ENCODE assay signal across 1 cellular context in the genomic region with DNA sequence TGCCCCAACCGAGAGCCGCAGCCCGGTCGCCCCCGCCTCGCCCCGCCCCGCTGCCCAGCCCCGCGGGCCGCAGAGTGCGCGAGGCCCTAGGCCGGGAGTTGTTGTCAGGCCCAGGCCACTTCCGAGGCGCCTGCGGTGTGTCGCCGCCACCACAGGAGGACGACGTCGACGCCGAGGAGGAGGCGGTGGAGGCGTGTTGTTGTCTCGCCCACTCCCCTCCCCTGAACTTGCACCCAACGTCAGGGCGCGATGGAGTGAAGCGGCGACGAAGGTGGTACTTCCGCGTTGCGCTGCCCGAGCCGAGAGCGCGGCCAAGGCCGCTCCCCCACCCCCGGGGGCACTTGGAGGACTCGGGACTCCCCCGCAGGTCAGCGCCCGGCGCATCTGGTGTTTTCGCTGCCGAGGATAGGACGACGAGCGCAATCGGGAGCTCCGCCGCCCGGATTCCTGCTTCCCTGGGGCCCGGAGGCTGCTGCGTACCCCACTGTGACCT.
TF ChIP-seq lines count a peak whose summit lies in the region.

Gene CDK13, plus strand, starts transcription at position 277 of the 493 bp plus-strand sequence. CDS start 386 bp downstream, outside the sequence.

TF ChIP-seq in HepG2, 621 proteins besides CTCF, POLR2A, EP300 and RAD21 (continued from another document and continues in another):
- TF ChIP-seq PTBP1 (IDR thresholded peaks at IDR 0.05; ENCODE audit: low read depth, low read length, poor library complexity, severe bottlenecking) (no peak), NFKB2 (CRISPR knock-in tag; IDR thresholded peaks at IDR 0.05; ENCODE audit: borderline replicate concordance) (peak; percentile 69; the same call in 1 of the 2 replicates), ZFP36L1 (CRISPR knock-in tag; IDR thresholded peaks at IDR 0.05) (peak; percentile 79; the same call in 1 of the 2 replicates), HDAC2 (CRISPR knock-in tag; IDR thresholded peaks at IDR 0.05) (no peak), ZNF557 (CRISPR knock-in tag; IDR thresholded peaks at IDR 0.05) (peak; percentile 23; the same call in 1 of the 2 replicates), ZNF292 (CRISPR knock-in tag; IDR thresholded peaks at IDR 0.05; ENCODE audit: borderline replicate concordance, low read depth) (no peak; the same call in 1 of the 2 replicates), TBX3 (IDR thresholded peaks at IDR 0.05; ENCODE audit: borderline replicate concordance) (no peak), MYNN (CRISPR knock-in tag; IDR thresholded peaks at IDR 0.05; ENCODE audit: low read depth) (no peak), ZC3H4 (CRISPR knock-in tag; IDR thresholded peaks at IDR 0.05; ENCODE audit: borderline replicate concordance) (peak; percentile 91), ATF4 (CRISPR knock-in tag; IDR thresholded peaks at IDR 0.05) (no peak), MEIS1 (CRISPR knock-in tag; IDR thresholded peaks at IDR 0.05; ENCODE audit: borderline replicate concordance) (no peak), ZNF747 (CRISPR knock-in tag; IDR thresholded peaks at IDR 0.05; ENCODE audit: borderline replicate concordance) (no peak; the same call in 1 of the 2 replicates), TAF1 (CRISPR knock-in tag; IDR thresholded peaks at IDR 0.05) (peak; percentile 63), ZNF746 (CRISPR knock-in tag; IDR thresholded peaks at IDR 0.05) (peak; percentile 16; the same call in 1 of the 2 replicates), TFAP4 (IDR thresholded peaks at IDR 0.05; ENCODE audit: borderline replicate concordance, low read depth) (no peak), ZNF660 (CRISPR knock-in tag; IDR thresholded peaks at IDR 0.05; ENCODE audit: borderline replicate concordance, low read depth) (no peak), ZNF562 (CRISPR knock-in tag; IDR thresholded peaks at IDR 0.05; ENCODE audit: borderline replicate concordance) (no peak), NRL (CRISPR knock-in tag; IDR thresholded peaks at IDR 0.05; ENCODE audit: borderline replicate concordance) (no peak), ZNF446 (CRISPR knock-in tag; IDR thresholded peaks at IDR 0.05) (0 out of 2 replicates have a peak, but pooled peaks have one; percentile 54), ZSCAN12 (CRISPR knock-in tag; IDR thresholded peaks at IDR 0.05) (0 out of 2 replicates have a peak, but pooled peaks have one; percentile 29), GRHL1 (CRISPR knock-in tag; conservative IDR thresholded peaks at IDR 0.05) (no peak), GFI1 (CRISPR knock-in tag; IDR thresholded peaks at IDR 0.05; ENCODE audit: borderline replicate concordance) (no peak; the same call in 1 of the 2 replicates), ZNF547 (CRISPR knock-in tag; IDR thresholded peaks at IDR 0.05) (no peak), KLF9 (CRISPR knock-in tag; IDR thresholded peaks at IDR 0.05; ENCODE audit: low read depth) (no peak), CREBL2 (CRISPR knock-in tag; IDR thresholded peaks at IDR 0.05; ENCODE audit: borderline replicate concordance) (no peak), LCORL (IDR thresholded peaks at IDR 0.05) (no peak), LCORL (CRISPR knock-in tag; IDR thresholded peaks at IDR 0.05) (no peak), YEATS4 (CRISPR knock-in tag; IDR thresholded peaks at IDR 0.05; ENCODE audit: borderline replicate concordance) (0 out of 2 replicates have a peak, but pooled peaks have one; percentile 23), ZNF709 (CRISPR knock-in tag; IDR thresholded peaks at IDR 0.05) (no peak), ZFYVE20 (CRISPR knock-in tag; IDR thresholded peaks at IDR 0.05; ENCODE audit: borderline replicate concordance, low read depth) (no peak)
- TF ChIP-seq, protein P1, sequence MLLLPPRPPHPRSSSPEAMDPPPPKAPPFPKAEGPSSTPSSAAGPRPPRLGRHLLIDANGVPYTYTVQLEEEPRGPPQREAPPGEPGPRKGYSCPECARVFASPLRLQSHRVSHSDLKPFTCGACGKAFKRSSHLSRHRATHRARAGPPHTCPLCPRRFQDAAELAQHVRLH (CRISPR knock-in tag; IDR thresholded peaks at IDR 0.05; ENCODE audit: borderline replicate concordance, low read depth): no peak
- TF ChIP-seq, protein P2, sequence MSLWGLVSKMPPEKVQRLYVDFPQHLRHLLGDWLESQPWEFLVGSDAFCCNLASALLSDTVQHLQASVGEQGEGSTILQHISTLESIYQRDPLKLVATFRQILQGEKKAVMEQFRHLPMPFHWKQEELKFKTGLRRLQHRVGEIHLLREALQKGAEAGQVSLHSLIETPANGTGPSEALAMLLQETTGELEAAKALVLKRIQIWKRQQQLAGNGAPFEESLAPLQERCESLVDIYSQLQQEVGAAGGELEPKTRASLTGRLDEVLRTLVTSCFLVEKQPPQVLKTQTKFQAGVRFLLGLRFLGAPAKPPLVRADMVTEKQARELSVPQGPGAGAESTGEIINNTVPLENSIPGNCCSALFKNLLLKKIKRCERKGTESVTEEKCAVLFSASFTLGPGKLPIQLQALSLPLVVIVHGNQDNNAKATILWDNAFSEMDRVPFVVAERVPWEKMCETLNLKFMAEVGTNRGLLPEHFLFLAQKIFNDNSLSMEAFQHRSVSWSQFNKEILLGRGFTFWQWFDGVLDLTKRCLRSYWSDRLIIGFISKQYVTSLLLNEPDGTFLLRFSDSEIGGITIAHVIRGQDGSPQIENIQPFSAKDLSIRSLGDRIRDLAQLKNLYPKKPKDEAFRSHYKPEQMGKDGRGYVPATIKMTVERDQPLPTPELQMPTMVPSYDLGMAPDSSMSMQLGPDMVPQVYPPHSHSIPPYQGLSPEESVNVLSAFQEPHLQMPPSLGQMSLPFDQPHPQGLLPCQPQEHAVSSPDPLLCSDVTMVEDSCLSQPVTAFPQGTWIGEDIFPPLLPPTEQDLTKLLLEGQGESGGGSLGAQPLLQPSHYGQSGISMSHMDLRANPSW (CRISPR knock-in tag; IDR thresholded peaks at IDR 0.05; ENCODE audit: borderline replicate concordance): no peak
- TF ChIP-seq, protein P3, sequence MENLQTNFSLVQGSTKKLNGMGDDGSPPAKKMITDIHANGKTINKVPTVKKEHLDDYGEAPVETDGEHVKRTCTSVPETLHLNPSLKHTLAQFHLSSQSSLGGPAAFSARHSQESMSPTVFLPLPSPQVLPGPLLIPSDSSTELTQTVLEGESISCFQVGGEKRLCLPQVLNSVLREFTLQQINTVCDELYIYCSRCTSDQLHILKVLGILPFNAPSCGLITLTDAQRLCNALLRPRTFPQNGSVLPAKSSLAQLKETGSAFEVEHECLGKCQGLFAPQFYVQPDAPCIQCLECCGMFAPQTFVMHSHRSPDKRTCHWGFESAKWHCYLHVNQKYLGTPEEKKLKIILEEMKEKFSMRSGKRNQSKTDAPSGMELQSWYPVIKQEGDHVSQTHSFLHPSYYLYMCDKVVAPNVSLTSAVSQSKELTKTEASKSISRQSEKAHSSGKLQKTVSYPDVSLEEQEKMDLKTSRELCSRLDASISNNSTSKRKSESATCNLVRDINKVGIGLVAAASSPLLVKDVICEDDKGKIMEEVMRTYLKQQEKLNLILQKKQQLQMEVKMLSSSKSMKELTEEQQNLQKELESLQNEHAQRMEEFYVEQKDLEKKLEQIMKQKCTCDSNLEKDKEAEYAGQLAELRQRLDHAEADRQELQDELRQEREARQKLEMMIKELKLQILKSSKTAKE (CRISPR knock-in tag; IDR thresholded peaks at IDR 0.05; ENCODE audit: borderline replicate concordance): no peak
- TF ChIP-seq, protein P4, sequence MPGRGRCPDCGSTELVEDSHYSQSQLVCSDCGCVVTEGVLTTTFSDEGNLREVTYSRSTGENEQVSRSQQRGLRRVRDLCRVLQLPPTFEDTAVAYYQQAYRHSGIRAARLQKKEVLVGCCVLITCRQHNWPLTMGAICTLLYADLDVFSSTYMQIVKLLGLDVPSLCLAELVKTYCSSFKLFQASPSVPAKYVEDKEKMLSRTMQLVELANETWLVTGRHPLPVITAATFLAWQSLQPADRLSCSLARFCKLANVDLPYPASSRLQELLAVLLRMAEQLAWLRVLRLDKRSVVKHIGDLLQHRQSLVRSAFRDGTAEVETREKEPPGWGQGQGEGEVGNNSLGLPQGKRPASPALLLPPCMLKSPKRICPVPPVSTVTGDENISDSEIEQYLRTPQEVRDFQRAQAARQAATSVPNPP (CRISPR knock-in tag; IDR thresholded peaks at IDR 0.05): 0 out of 2 replicates have a peak, but pooled peaks have one; percentile 16
- TF ChIP-seq, protein P5, sequence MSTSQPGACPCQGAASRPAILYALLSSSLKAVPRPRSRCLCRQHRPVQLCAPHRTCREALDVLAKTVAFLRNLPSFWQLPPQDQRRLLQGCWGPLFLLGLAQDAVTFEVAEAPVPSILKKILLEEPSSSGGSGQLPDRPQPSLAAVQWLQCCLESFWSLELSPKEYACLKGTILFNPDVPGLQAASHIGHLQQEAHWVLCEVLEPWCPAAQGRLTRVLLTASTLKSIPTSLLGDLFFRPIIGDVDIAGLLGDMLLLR (CRISPR knock-in tag; IDR thresholded peaks at IDR 0.05): peak; percentile 77; the same call in 1 of the 2 replicates
- TF ChIP-seq, protein P6, sequence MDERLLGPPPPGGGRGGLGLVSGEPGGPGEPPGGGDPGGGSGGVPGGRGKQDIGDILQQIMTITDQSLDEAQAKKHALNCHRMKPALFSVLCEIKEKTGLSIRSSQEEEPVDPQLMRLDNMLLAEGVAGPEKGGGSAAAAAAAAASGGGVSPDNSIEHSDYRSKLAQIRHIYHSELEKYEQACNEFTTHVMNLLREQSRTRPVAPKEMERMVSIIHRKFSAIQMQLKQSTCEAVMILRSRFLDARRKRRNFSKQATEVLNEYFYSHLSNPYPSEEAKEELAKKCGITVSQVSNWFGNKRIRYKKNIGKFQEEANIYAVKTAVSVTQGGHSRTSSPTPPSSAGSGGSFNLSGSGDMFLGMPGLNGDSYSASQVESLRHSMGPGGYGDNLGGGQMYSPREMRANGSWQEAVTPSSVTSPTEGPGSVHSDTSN (CRISPR knock-in tag; IDR thresholded peaks at IDR 0.05): no peak
- TF ChIP-seq, protein P7, sequence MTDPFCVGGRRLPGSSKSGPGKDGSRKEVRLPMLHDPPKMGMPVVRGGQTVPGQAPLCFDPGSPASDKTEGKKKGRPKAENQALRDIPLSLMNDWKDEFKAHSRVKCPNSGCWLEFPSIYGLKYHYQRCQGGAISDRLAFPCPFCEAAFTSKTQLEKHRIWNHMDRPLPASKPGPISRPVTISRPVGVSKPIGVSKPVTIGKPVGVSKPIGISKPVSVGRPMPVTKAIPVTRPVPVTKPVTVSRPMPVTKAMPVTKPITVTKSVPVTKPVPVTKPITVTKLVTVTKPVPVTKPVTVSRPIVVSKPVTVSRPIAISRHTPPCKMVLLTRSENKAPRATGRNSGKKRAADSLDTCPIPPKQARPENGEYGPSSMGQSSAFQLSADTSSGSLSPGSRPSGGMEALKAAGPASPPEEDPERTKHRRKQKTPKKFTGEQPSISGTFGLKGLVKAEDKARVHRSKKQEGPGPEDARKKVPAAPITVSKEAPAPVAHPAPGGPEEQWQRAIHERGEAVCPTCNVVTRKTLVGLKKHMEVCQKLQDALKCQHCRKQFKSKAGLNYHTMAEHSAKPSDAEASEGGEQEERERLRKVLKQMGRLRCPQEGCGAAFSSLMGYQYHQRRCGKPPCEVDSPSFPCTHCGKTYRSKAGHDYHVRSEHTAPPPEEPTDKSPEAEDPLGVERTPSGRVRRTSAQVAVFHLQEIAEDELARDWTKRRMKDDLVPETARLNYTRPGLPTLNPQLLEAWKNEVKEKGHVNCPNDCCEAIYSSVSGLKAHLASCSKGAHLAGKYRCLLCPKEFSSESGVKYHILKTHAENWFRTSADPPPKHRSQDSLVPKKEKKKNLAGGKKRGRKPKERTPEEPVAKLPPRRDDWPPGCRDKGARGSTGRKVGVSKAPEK (CRISPR knock-in tag; IDR thresholded peaks at IDR 0.05; ENCODE audit: borderline replicate concordance): no peak
- TF ChIP-seq, protein P8, sequence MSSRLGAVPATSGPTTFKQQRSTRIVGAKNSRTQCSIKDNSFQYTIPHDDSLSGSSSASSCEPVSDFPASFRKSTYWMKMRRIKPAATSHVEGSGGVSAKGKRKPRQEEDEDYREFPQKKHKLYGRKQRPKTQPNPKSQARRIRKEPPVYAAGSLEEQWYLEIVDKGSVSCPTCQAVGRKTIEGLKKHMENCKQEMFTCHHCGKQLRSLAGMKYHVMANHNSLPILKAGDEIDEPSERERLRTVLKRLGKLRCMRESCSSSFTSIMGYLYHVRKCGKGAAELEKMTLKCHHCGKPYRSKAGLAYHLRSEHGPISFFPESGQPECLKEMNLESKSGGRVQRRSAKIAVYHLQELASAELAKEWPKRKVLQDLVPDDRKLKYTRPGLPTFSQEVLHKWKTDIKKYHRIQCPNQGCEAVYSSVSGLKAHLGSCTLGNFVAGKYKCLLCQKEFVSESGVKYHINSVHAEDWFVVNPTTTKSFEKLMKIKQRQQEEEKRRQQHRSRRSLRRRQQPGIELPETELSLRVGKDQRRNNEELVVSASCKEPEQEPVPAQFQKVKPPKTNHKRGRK (CRISPR knock-in tag; IDR thresholded peaks at IDR 0.05): no peak
